7 cellular contexts compared by ENCODE assay signal in genomic region chr18:31498450-31499156, GRCh38. TPM values are rescaled to one million over a fixed set of nuclear protein-coding genes. Genes with fewer than 3 reads are reported as not detected.
DNase-seq lines count a peak whose midpoint lies in the region; ATAC-seq lines count a peak whose summit lies in the region.

No MANE protein-coding gene starts in this region.

- no peaks in the 10 kb centered on the region for H3K36me3 Mint-ChIP-seq in activated T-helper 17 cell treated with anti-CD3 and anti-CD28 coated beads, Interleukin-2, amount 50 U/mL, for 72 hours (ENCODE audit: low read depth)

- no peaks in the 10 kb centered on the region for H3K9me3 Mint-ChIP-seq in activated T-helper 17 cell treated with anti-CD3 and anti-CD28 coated beads, Interleukin-2, amount 50 U/mL, for 72 hours

- peak overlapping the region; percentile 42 for H3K4me3 Mint-ChIP-seq in activated T-helper 17 cell treated with anti-CD3 and anti-CD28 coated beads, Interleukin-2, amount 50 U/mL, for 72 hours

- peak overlapping the region; percentile 26 to 47 for H3K9ac ChIP-seq in stomach smooth muscle (ENCODE audit: low read length in 2 of 2)

- no peaks in the 10 kb centered on the region for H3K4me1 Mint-ChIP-seq in activated T-helper 17 cell treated with anti-CD3 and anti-CD28 coated beads, Interleukin-2, amount 50 U/mL, for 72 hours

- peak overlapping the region; percentile 50 to 74 for H3K4me3 ChIP-seq in stomach smooth muscle (ENCODE audit: low read length in 2 of 2)

- H3K9me3 ChIP-seq in stomach smooth muscle (ENCODE audit: control insufficient read depth in 2 of 2, low read length in 2 of 2): no peaks in the 10 kb centered on the region

- H3K27ac Mint-ChIP-seq in activated T-helper 17 cell treated with anti-CD3 and anti-CD28 coated beads, Interleukin-2, amount 50 U/mL, for 72 hours: no peak overlapping the region

- no peaks in the 10 kb centered on the region for H3K4me1 ChIP-seq in stomach smooth muscle (ENCODE audit: control insufficient read depth, insufficient read depth, low read length)

- ATAC-seq in GM19372 (IDR thresholded peaks at IDR 0.05; ENCODE audit: low read depth, unreplicated experiment): peak; percentile 16
- ATAC-seq in HG03045 (IDR thresholded peaks at IDR 0.05; ENCODE audit: unreplicated experiment): peak; percentile 23
- no peak for ATAC-seq in activated T-helper 17 cell treated with anti-CD3 and anti-CD28 coated beads, Interleukin-2, amount 50 U/mL, for 72 hours (replicated peaks)
- no peak for ATAC-seq in HG02840 (IDR thresholded peaks at IDR 0.05; ENCODE audit: low FRiP score, unreplicated experiment)

- H3K36me3 ChIP-seq in stomach smooth muscle (ENCODE audit: control insufficient read depth in 2 of 2, insufficient read depth in 2 of 2, low read length in 2 of 2): no peaks in the 10 kb centered on the region

- H3K27me3 Mint-ChIP-seq in activated T-helper 17 cell treated with anti-CD3 and anti-CD28 coated beads, Interleukin-2, amount 50 U/mL, for 72 hours: peaks cover 47% of the 10 kb centered on the region

- DNase-seq in iris pigment epithelial cell (ENCODE audit: low read depth) (peak; percentile 14), AML-193 (lab: John Stamatoyannopoulos, UW) (no peak)

- H3K27me3 ChIP-seq in stomach smooth muscle (ENCODE audit: control insufficient read depth in 1 of 2, insufficient read depth in 2 of 2, low read length in 2 of 2): peaks cover 4 to 18% of the 10 kb centered on the region in 2 donors

- H3K27ac ChIP-seq in stomach smooth muscle (ENCODE audit: low read length): no peak overlapping the region

RNA-seq across cellular contexts. Expression of gene DSG2, which starts 0.6 kb away (rescaled TPM):
- total RNA-seq in activated T-helper 17 cell treated with anti-CD3 and anti-CD28 coated beads, Interleukin-2, amount 50 U/mL, for 72 hours: under 1 TPM; 0.09 to 0.11 TPM

RNA-seq across cellular contexts. Expression of gene DSG3, which starts 51.1 kb away (rescaled TPM):
- total RNA-seq in activated T-helper 17 cell treated with anti-CD3 and anti-CD28 coated beads, Interleukin-2, amount 50 U/mL, for 72 hours: not detected

Comparison
In these comparisons a context has a peak if more than half of its experiments do, and no peak if none do; other contexts are left out.
1. ATAC-seq: peak in GM19372 (single experiment) and HG03045 (single experiment); none in activated T-helper 17 cell treated with anti-CD3 and anti-CD28 coated beads, Interleukin-2, amount 50 U/mL, for 72 hours (single experiment) and HG02840 (single experiment).